Comparison of ENCODE assay signal across 9 cellular contexts in the genomic region with DNA sequence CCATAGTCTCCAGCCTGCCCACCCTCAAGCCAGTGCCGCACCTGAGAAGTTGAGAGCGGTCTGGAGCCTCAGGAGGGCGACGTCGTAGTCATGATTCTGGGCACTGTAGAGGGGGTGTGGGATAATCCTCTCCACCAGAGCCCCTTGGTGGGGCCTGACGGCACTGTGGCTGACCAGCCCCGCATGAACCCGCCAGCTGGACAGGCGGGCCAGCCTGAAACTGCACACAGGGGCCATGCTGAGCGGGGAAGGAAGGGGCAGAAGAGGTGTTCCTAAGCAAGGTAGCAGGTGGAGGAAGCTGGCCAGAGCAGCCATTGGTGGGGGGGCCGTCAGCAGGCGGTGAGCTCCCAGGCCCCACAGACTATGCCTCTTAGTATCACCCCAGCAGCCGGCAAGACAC. TPM values are rescaled to one million over a fixed set of nuclear protein-coding genes. Genes with fewer than 3 reads are reported as not detected.
"Had no signal": no experiment of that assay in that cellular context is flagged by ENCODE, and none has a peak within 500 bp of the region (broad histone marks: within the 10 kb centered on the region; RNA-seq: fewer than 3 reads in every experiment).

No MANE protein-coding gene starts in this region.

- FAIRE-seq: G401.6, GM12878, GM12891, GM12892, GM18507, GM19239 had no signal

- DNase-seq: GDM1, GF-D8 had no signal

- ATAC-seq: GM12878 had no signal

- H3K4me3 ChIP-seq: GM12878 had no signal

RNA-seq across cellular contexts. Expression of a gene that starts 13.1 kb away (rescaled TPM):
- total RNA-seq: G401 had no signal
